In genomic region chr1:156845055-156845952, GRCh38 we compare ENCODE assay signal across 9 cellular contexts.
A peak's percentile ranks its signal among the peaks of the same experiment; 100 is the strongest.
DNase-seq lines count a peak whose midpoint lies in the region; ATAC-seq and TF ChIP-seq lines count a peak whose summit lies in the region.
"Had no signal": no experiment of that assay in that cellular context is flagged by ENCODE, and none has a peak within 500 bp of the region (broad histone marks: within the 10 kb centered on the region; RNA-seq: fewer than 3 reads in every experiment).

No MANE protein-coding gene starts in this region.

- peaks cover 68% of the 10 kb centered on the region for H3K27me3 ChIP-seq in MM.1S (replicated peaks; ENCODE audit: insufficient read depth, low read length)
- H3K27me3 ChIP-seq: SJCRH30 had no signal

- DNase-seq in MM.1S (no peak), activated T-cell treated with anti-CD3 and anti-CD28 coated beads for 4 hours (peak; percentile 19), germinal center (ENCODE audit: low spot score) (peak; percentile 60), GM10266 (ENCODE audit: extremely low spot score) (no peak)
- peak; percentile 37 for DNase-seq in stimulated activated CD4-positive, alpha-beta T cell treated with anti-CD3 and anti-CD28 coated beads, Interleukin-4, amount 100 ng/mL, for 1 hour
- DNase-seq: NCI-H2081 treated with DMSO at 0.1 percent for 48 hours, SJCRH30 had no signal

- no peaks in the 10 kb centered on the region for H3K4me1 ChIP-seq in MM.1S (ENCODE audit: low read length)

- ATAC-seq in HG03432 (IDR thresholded peaks at IDR 0.05; ENCODE audit: unreplicated experiment) (no peak), HG03442 (IDR thresholded peaks at IDR 0.05; ENCODE audit: unreplicated experiment) (no peak)

- peak overlapping the region; percentile 17; the same call in 1 of the 2 replicates for H3K4me2 ChIP-seq in MM.1S (ENCODE audit: low read depth, low read length)

- no peaks in the 10 kb centered on the region for H3K79me2 ChIP-seq in MM.1S (ENCODE audit: low read length)

- TF ChIP-seq CTCF in MM.1S (IDR thresholded peaks at IDR 0.05; ENCODE audit: low read length) (no peak), GM10266 (IDR thresholded peaks at IDR 0.05; ENCODE audit: control insufficient read depth, insufficient read depth, low read depth, missing control alignments) (no peak)

- H4K20me1 ChIP-seq in MM.1S (ENCODE audit: insufficient read depth, low read length): no peaks in the 10 kb centered on the region

- H3K27ac ChIP-seq in MM.1S (ENCODE audit: low read length): no peak overlapping the region
- H3K27ac ChIP-seq: SJCRH30 had no signal

- no peaks in the 10 kb centered on the region for H3K9me3 ChIP-seq in MM.1S (replicated peaks; ENCODE audit: insufficient read depth, low read length)
- H3K9me3 ChIP-seq: SJCRH30 had no signal

- no peak overlapping the region for H3K4me3 ChIP-seq in MM.1S (ENCODE audit: low read length)
- H3K4me3 ChIP-seq: SJCRH30 had no signal

- no peak overlapping the region for H3K9ac ChIP-seq in MM.1S (ENCODE audit: low read length)

- no peaks in the 10 kb centered on the region for H3K36me3 ChIP-seq in MM.1S (replicated peaks; ENCODE audit: insufficient read depth, low read length)
- H3K36me3 ChIP-seq: SJCRH30 had no signal

- H2AFZ ChIP-seq in MM.1S (ENCODE audit: low read length): no peak overlapping the region

- no peaks in the 10 kb centered on the region for H3F3A ChIP-seq in MM.1S (ENCODE audit: insufficient read depth, low read length)

- no peaks in the 10 kb centered on the region for H3K9me2 ChIP-seq in MM.1S (replicated peaks; ENCODE audit: insufficient read depth, low read length)

Comparison
In these comparisons a context has a peak if more than half of its experiments do, and no peak if none do; other contexts are left out.
1. DNase-seq: peak in activated T-cell treated with anti-CD3 and anti-CD28 coated beads for 4 hours (single experiment), germinal center (single experiment) and stimulated activated CD4-positive, alpha-beta T cell treated with anti-CD3 and anti-CD28 coated beads, Interleukin-4, amount 100 ng/mL, for 1 hour (single experiment); none in MM.1S (single experiment) and GM10266 (single experiment).